Comparison of ENCODE assay signal across 19 cellular contexts in the genomic region with DNA sequence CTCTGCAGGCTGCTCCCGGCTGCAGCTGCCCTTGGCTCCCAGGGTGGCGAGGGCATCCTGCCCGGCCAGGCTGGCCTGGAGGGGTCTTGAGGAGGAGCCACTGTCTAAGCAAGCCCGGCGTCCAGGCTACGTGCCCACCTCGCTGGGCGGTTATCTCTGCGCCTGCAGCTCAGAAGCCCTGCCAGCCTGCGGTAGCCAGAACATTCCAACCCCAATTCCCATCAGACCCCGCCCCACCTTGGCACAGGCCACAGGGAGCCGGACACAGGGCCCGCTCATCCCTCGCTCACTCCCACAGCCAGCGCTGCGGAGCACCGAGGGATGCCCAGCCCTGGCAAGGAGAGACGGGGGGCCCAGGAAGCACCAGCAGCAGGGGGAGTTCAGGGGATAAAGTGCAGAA.
"Had no signal": no experiment of that assay in that cellular context is flagged by ENCODE, and none has a peak within 500 bp of the region (broad histone marks: within the 10 kb centered on the region; RNA-seq: fewer than 3 reads in every experiment).

No MANE protein-coding gene starts in this region.

- H3K36me3 ChIP-seq: esophagus muscularis mucosa, lower lobe of right lung, spleen, tibial artery had no signal

- H3K27me3 ChIP-seq: esophagus muscularis mucosa, spleen, testis, tibial artery had no signal

- DNase-seq: dermis blood vessel endothelial cell; effector memory CD4-positive, alpha-beta T cell; hypothalamus; left ventricle myocardium superior; lower lobe of right lung; naive thymus-derived CD8-positive, alpha-beta T cell; nephron progenitor cell; occipital lobe; spleen; stimulated activated CD4-positive, alpha-beta T cell treated with anti-CD3 and anti-CD28 coated beads, Interleukin-4, amount 100 ng/mL, for 4 hours; stimulated activated naive CD8-positive, alpha-beta T cell treated with anti-CD3 and anti-CD28 coated beads, Interleukin-15, Interleukin-2, amounts not matched to agents 100 U/mL and 50 U/mL, for 24 hours; testis; tibial artery had no signal

- ATAC-seq: left ventricle myocardium superior; lower lobe of right lung; naive thymus-derived CD8-positive, alpha-beta T cell; sciatic nerve; stimulated activated memory B cell treated with anti-CD40 and anti-IgM and Interleukin-4, amounts not matched to agents 10 μg/mL and 1 μg/mL and 100 μg/mL, for 72 hours; stimulated activated naive CD8-positive, alpha-beta T cell treated with anti-CD3 and anti-CD28 coated beads, Interleukin-15, Interleukin-2, amounts not matched to agents 100 U/mL and 50 U/mL, for 24 hours had no signal

- H3K27ac ChIP-seq: coronary artery, esophagus muscularis mucosa, lower lobe of right lung, parathyroid adenoma, spleen, testis, tibial artery had no signal

- H3K4me3 ChIP-seq: coronary artery, esophagus muscularis mucosa, lower lobe of right lung, skin epidermis, spleen, testis, tibial artery had no signal

- H3K79me2 ChIP-seq: parathyroid adenoma had no signal

- H2AFZ ChIP-seq: parathyroid adenoma had no signal

- H3K9me3 ChIP-seq: esophagus muscularis mucosa, lower lobe of right lung, testis, tibial artery had no signal

- H3K4me1 ChIP-seq: lower lobe of right lung, parathyroid adenoma, spleen had no signal
